ENCODE assay signal across 21 cellular contexts in the genomic region with DNA sequence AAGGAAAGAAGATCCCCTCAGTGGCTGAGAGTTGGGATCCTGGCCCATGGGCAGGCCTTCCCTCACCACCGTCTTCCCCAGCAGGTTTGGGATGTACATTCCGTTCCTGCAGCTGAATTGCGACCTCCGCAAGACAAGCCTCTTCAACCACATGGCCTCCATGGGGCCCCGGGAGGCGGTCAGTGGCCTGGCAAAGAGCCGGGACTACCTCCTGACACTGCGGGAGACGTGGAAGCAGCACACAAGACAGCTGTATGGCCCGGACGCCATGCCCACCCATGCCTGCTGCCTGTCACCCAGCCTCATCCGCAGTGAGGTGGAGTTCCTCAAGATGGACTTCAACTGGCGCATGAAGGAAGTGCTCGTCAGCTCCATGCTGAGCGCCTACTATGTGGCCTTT.
"Had no signal": no experiment of that assay in that cellular context is flagged by ENCODE, and none has a peak within 500 bp of the region (broad histone marks: within the 10 kb centered on the region; RNA-seq: fewer than 3 reads in every experiment).

No MANE protein-coding gene starts in this region.

- ATAC-seq: effector memory CD8-positive, alpha-beta T cell; esophagus mucosa; gastrocnemius medialis; left cardiac atrium; left lung; left ventricle myocardium superior; lower lobe of right lung had no signal

- H3K27me3 Mint-ChIP-seq: dendritic cell treated with granulocyte-macrophage colony-stimulating factor and Interleukin-4, amounts not matched to agents 40 ng/mL and 50 ng/mL, for 4 days; effector memory CD8-positive, alpha-beta T cell had no signal

- H3K9me3 ChIP-seq: colonic mucosa, esophagus squamous epithelium, gastrocnemius medialis, heart right ventricle, left lung, lower lobe of right lung had no signal

- H3K4me1 Mint-ChIP-seq: endodermal cell, mesothelial cell of epicardium had no signal

- H3K9me3 Mint-ChIP-seq: dendritic cell treated with granulocyte-macrophage colony-stimulating factor and Interleukin-4, amounts not matched to agents 40 ng/mL and 50 ng/mL, for 4 days; effector memory CD8-positive, alpha-beta T cell; endodermal cell; mesothelial cell of epicardium had no signal

- H3K4me3 ChIP-seq: colonic mucosa, esophagus squamous epithelium, gastrocnemius medialis, heart right ventricle, left lung, lower lobe of right lung had no signal

- H3K4me1 ChIP-seq: colonic mucosa, esophagus squamous epithelium, gastrocnemius medialis, heart right ventricle, left lung, lower lobe of right lung had no signal

- H3K27ac Mint-ChIP-seq: dendritic cell treated with granulocyte-macrophage colony-stimulating factor and Interleukin-4, amounts not matched to agents 40 ng/mL and 50 ng/mL, for 4 days; effector memory CD8-positive, alpha-beta T cell; endodermal cell; mesothelial cell of epicardium had no signal

- DNase-seq: colonic mucosa; cortex of kidney; effector CD8-positive, alpha-beta T cell; effector memory CD8-positive, alpha-beta T cell; endodermal cell; erythroblast; esophagus squamous epithelium; foreskin fibroblast; foreskin melanocyte; gastrocnemius medialis; glutamatergic neuron; heart right ventricle; hippocampal formation; left cardiac atrium; left lung; left ventricle myocardium superior; lower lobe of right lung; mesenchymal stem cell had no signal

- H3K4me3 Mint-ChIP-seq: dendritic cell treated with granulocyte-macrophage colony-stimulating factor and Interleukin-4, amounts not matched to agents 40 ng/mL and 50 ng/mL, for 4 days; effector memory CD8-positive, alpha-beta T cell; endodermal cell; mesothelial cell of epicardium had no signal
